In the genomic region with DNA sequence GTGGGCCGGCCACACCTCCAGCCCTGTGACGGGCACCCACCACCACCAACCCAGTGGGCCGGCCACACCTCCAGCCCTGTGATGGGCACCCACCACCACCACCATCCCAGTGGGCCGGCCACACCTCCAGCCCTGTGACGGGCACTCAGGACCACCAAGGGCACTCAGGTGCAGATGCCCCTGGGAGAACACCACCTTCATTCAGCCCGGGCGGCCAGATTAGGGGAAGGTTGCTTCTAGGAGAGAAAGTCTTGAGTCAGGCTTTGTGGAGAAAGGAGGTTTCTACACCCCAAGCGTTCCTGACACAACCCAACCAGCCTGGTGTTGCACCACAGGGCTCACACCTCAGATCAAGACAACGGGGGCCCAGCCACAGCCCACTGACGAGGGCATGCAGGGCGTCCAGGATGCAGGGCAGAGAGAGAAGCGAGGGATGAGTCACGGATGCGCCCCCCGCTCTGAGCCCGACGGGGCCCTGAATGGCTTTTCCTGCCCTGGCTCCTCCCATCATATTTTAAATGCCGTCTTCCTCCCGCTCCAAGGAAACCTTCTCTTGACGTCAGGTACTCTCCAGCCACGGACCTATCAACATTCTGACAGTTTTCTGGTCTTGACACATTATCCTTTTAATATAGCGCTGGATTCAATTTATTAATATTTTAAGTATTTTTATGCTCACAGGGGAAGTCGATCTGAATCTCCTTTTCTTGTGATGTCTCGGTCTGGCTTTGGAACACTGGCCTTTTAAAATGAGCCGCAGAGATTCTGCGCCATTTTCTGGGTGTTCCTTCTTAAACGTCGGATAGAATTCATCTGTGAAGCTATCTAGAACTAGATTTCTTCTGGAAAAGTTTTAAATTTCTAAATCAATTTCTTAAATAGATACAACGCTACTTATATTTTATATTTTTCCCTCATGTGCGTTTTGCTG, we compare ENCODE assay signal across 7 cellular contexts. TPM values are rescaled to one million over a fixed set of nuclear protein-coding genes. Genes with fewer than 3 reads are reported as not detected.
DNase-seq lines count a peak whose midpoint lies in the region; ATAC-seq and TF ChIP-seq lines count a peak whose summit lies in the region.

No MANE protein-coding gene starts in this region.

- intact Hi-C loops in left cardiac atrium (cut with DNase I) (loop anchor here in 1 of 2 donors (5.0 kb wide), 1 partner anchor 42 kb away; a partner anchor contains a TSS), posterior cingulate gyrus (cut with DNase I) (no loop called here)

- H3K4me3 ChIP-seq in NB4 (ENCODE audit: low read depth, low read length): no peak overlapping the region
- peak overlapping the region; percentile 21 to 76 (median 50) for H3K4me3 ChIP-seq in tibial nerve

- in situ Hi-C loops in GM18951 (cut with MboI; ENCODE audit: low sequenced_read_pairs, unreplicated experiment): no loop called here

- peak; percentile 67 to 77 for ATAC-seq in left cardiac atrium

- peaks cover 0 to 9% (median 0%) of the 10 kb centered on the region in 3 donors for H3K36me3 ChIP-seq in tibial nerve

- DNase-seq in NB4 (ENCODE audit: low read depth): peak; percentile 94
- peak; percentile 44 for DNase-seq in T follicular helper cell (ENCODE audit: low read depth)
- peak in 54 of 56 donors; percentile 30 to 98 (median 81) for DNase-seq in amygdala (lab: John Stamatoyannopoulos, UW)
- DNase-seq in left cardiac atrium: peak; percentile 91
- DNase-seq in posterior cingulate gyrus: peak; percentile 67 to 99 (median 83)
- DNase-seq in tibial nerve (ENCODE audit: low spot score in 2 of 2): peak; percentile 32 to 71

- 12 to 45% methylated on average over 22 to 30 of the region's 30 CpGs for WGBS in tibial nerve, 2 donors

- H3K4me1 ChIP-seq in tibial nerve: peaks cover 0 to 6% (median 2%) of the 10 kb centered on the region in 4 donors

- TF ChIP-seq POLR2A in GM18951 (IDR thresholded peaks at IDR 0.05; ENCODE audit: extremely low read depth, insufficient read depth, insufficient read length): peak; percentile 4
- TF ChIP-seq POLR2A in NB4 (IDR thresholded peaks at IDR 0.05; ENCODE audit: extremely low read depth, insufficient read length): no peak
- peak in 1 of 2 donors; percentile 35 for TF ChIP-seq POLR2A in tibial nerve (IDR thresholded peaks at IDR 0.05)

- TF ChIP-seq CTCF in NB4 (IDR thresholded peaks at IDR 0.05; ENCODE audit: low read depth, low read length) (no peak), tibial nerve (IDR thresholded peaks at IDR 0.05) (no peak)

- H3K27ac ChIP-seq in tibial nerve: peak overlapping the region; percentile 13 to 88 (median 65)

- TF ChIP-seq EP300 in tibial nerve (IDR thresholded peaks at IDR 0.05): peak in 1 of 2 donors; percentile 34

- H3K9me3 ChIP-seq in tibial nerve: no peaks in the 10 kb centered on the region

- H3K27me3 ChIP-seq in tibial nerve: no peaks in the 10 kb centered on the region

RNA-seq across cellular contexts. Expression of a gene that starts 0.6 kb away (rescaled TPM):
- total RNA-seq in left cardiac atrium (10 to 100 TPM in 1 of 2 donors, 1 to 10 TPM in 1; 10.0 to 11.0 TPM), tibial nerve (10 to 100 TPM in 1 of 4 donors, 1 to 10 TPM in 3; 4.5 to 12.9 (median 8.0) TPM)

RNA-seq across cellular contexts. Expression of a gene that starts 29.5 kb away (rescaled TPM):
- total RNA-seq in left cardiac atrium (1 to 10 TPM in 1 of 2 donors, under 1 TPM in 1; 0.68 to 1.6 TPM), tibial nerve (10 to 100 TPM in 1 of 4 donors, 1 to 10 TPM in 3; 2.2 to 21.2 (median 2.5) TPM)

RNA-seq across cellular contexts. Expression of a gene that starts 43.7 kb away (rescaled TPM):
- total RNA-seq in left cardiac atrium (10 to 100 TPM; 66.4 to 66.7 TPM), tibial nerve (100 to 1,000 TPM in 1 of 4 donors, 10 to 100 TPM in 3; 69.3 to 132 (median 80.6) TPM)

Comparison
In these comparisons a context has a peak if more than half of its experiments do, and no peak if none do; other contexts are left out.
1. DNase-seq: peak in every context shown above with its lines; median percentile 94 in NB4; 91 in left cardiac atrium; 83 in posterior cingulate gyrus; 81 in amygdala; 52 in tibial nerve; 44 in T follicular helper cell.